ENCODE assay signal across 14 cellular contexts in genomic region chr9:87428659-87429058, GRCh38.
"Had no signal": no experiment of that assay in that cellular context is flagged by ENCODE, and none has a peak within 500 bp of the region (broad histone marks: within the 10 kb centered on the region; RNA-seq: fewer than 3 reads in every experiment).

No MANE protein-coding gene starts in this region.

- H3K36me3 ChIP-seq: heart right ventricle, ovary, transverse colon had no signal

- H3K27me3 ChIP-seq: heart right ventricle, ovary, transverse colon had no signal

- H3K9me3 ChIP-seq: ovary, transverse colon had no signal

- H3K27ac ChIP-seq: heart right ventricle, ovary, transverse colon had no signal

- H3K27ac Mint-ChIP-seq: dendritic cell treated with granulocyte-macrophage colony-stimulating factor and Interleukin-4, amounts not matched to agents 40 ng/mL and 50 ng/mL, for 4 days; naive B cell; T-helper 2 cell treated with Interferon-gamma antibody and Interleukin-4, amounts not matched to agents 5 μg/mL and 100 μg/mL, for 36 hours had no signal

- ATAC-seq: heart right ventricle had no signal

- H3K4me1 ChIP-seq: heart right ventricle, transverse colon had no signal

- H3K4me3 ChIP-seq: heart right ventricle, ovary, transverse colon had no signal

- DNase-seq: activated CD4-positive, CD25-positive, alpha-beta regulatory T cell treated with anti-CD3 and anti-CD28 coated beads, Interleukin-2, amount 50 U/mL, for 72 hours; activated naive CD4-positive, alpha-beta T cell treated with Interleukin-2 at 50 U/mL for 16 hours; activated T-cell treated with anti-CD3 and anti-CD28 coated beads for 4 hours; aorta; effector memory CD4-positive, alpha-beta T cell; foreskin melanocyte; heart right ventricle; naive B cell; ovary; stimulated activated CD4-positive, alpha-beta T cell treated with anti-CD3 and anti-CD28 coated beads, Interleukin-12 subunit alpha, Interleukin-12 subunit beta, amount 100 ng/mL, for 4 hours; stimulated activated CD4-positive, alpha-beta T cell treated with anti-CD3 and anti-CD28 coated beads, Interleukin-2, amount 100 ng/mL, for 24 hours; transverse colon had no signal

- H3K4me1 Mint-ChIP-seq: naive B cell had no signal

- H3K4me3 Mint-ChIP-seq: dendritic cell treated with granulocyte-macrophage colony-stimulating factor and Interleukin-4, amounts not matched to agents 40 ng/mL and 50 ng/mL, for 4 days; naive B cell; T-helper 2 cell treated with Interferon-gamma antibody and Interleukin-4, amounts not matched to agents 5 μg/mL and 100 μg/mL, for 36 hours had no signal
